Comparison of ENCODE assay signal across 35 cellular contexts in genomic region chr19:27890206-27890605, GRCh38.
"Had no signal": no experiment of that assay in that cellular context is flagged by ENCODE, and none has a peak within 500 bp of the region (broad histone marks: within the 10 kb centered on the region; RNA-seq: fewer than 3 reads in every experiment).

No MANE protein-coding gene starts in this region.

- H3K27me3 Mint-ChIP-seq: activated B cell treated with CpG ODN at 0.5 μM for 24 hours; activated CD4-positive, alpha-beta memory T cell treated with anti-CD3 and anti-CD28 coated beads, Interleukin-2, amount 10 ng/mL, durations not matched to agents 7 days and 5 days; activated CD4-positive, alpha-beta T cell treated with anti-CD3 and anti-CD28 coated beads, Interleukin-2, amount 10 ng/mL, durations not matched to agents 24 days and 14 days; activated CD8-positive, alpha-beta memory T cell treated with anti-CD3 and anti-CD28 coated beads, Interleukin-2, amount 10 ng/mL, durations not matched to agents 7 days and 5 days; activated naive CD4-positive, alpha-beta T cell treated with anti-CD3 and anti-CD28 coated beads, Interleukin-2, amount 10 ng/mL, durations not matched to agents 7 days and 5 days; activated naive CD4-positive, alpha-beta T cell treated with anti-CD3 and anti-CD28 coated beads, Interleukin-2, amount 50 U/mL, for 24 hours; activated naive CD8-positive, alpha-beta T cell; activated naive CD8-positive, alpha-beta T cell treated with anti-CD3 and anti-CD28 coated beads, Interleukin-2, amount 10 ng/mL, durations not matched to agents 7 days and 5 days; activated naive CD8-positive, alpha-beta T cell treated with anti-CD3 and anti-CD28 coated beads, Interleukin-2, amount 50 U/mL, for 24 hours; activated T-cell treated with anti-CD3 and anti-CD28 coated beads, Interleukin-2, amount 50 U/mL, for 24 hours; central memory CD8-positive, alpha-beta T cell had no signal

- H3K36me3 Mint-ChIP-seq: activated CD8-positive, alpha-beta memory T cell treated with anti-CD3 and anti-CD28 coated beads, Interleukin-2, amount 10 ng/mL, durations not matched to agents 7 days and 5 days; activated naive CD4-positive, alpha-beta T cell treated with anti-CD3 and anti-CD28 coated beads, Interleukin-2, amount 10 ng/mL, durations not matched to agents 7 days and 5 days; activated naive CD4-positive, alpha-beta T cell treated with anti-CD3 and anti-CD28 coated beads, Interleukin-2, amount 50 U/mL, for 24 hours; activated naive CD8-positive, alpha-beta T cell; activated naive CD8-positive, alpha-beta T cell treated with anti-CD3 and anti-CD28 coated beads, Interleukin-2, amount 10 ng/mL, durations not matched to agents 7 days and 5 days; brain had no signal

- H3K27ac ChIP-seq: ascending aorta, cardiac muscle cell, VCaP had no signal

- H3K36me3 ChIP-seq: ascending aorta, cardiac muscle cell had no signal

- H3K9me3 ChIP-seq: ascending aorta had no signal

- H3K27ac Mint-ChIP-seq: activated B cell treated with CpG ODN at 0.5 μM for 24 hours; activated CD4-positive, alpha-beta memory T cell treated with anti-CD3 and anti-CD28 coated beads, Interleukin-2, amount 10 ng/mL, durations not matched to agents 7 days and 5 days; activated CD4-positive, alpha-beta T cell treated with anti-CD3 and anti-CD28 coated beads, Interleukin-2, amount 10 ng/mL, durations not matched to agents 24 days and 14 days; activated CD8-positive, alpha-beta memory T cell treated with anti-CD3 and anti-CD28 coated beads, Interleukin-2, amount 10 ng/mL, durations not matched to agents 7 days and 5 days; activated CD8-positive, alpha-beta T cell treated with anti-CD3 and anti-CD28 coated beads, Interleukin-2, amount 10 ng/mL, durations not matched to agents 7 days and 5 days; activated naive CD4-positive, alpha-beta T cell treated with anti-CD3 and anti-CD28 coated beads, Interleukin-2, amount 10 ng/mL, durations not matched to agents 7 days and 5 days; activated naive CD4-positive, alpha-beta T cell treated with anti-CD3 and anti-CD28 coated beads, Interleukin-2, amount 50 U/mL, for 24 hours; activated naive CD8-positive, alpha-beta T cell; activated naive CD8-positive, alpha-beta T cell treated with anti-CD3 and anti-CD28 coated beads, Interleukin-2, amount 10 ng/mL, durations not matched to agents 7 days and 5 days; activated naive CD8-positive, alpha-beta T cell treated with anti-CD3 and anti-CD28 coated beads, Interleukin-2, amount 50 U/mL, for 24 hours; activated T-cell treated with anti-CD3 and anti-CD28 coated beads, Interleukin-2, amount 50 U/mL, for 24 hours; activated T-helper 2 cell treated with anti-CD3 and anti-CD28 coated beads, Interferon-gamma antibody, Interleukin-2, Interleukin-4, amounts not matched to agents 10 μg/mL and 5 μg/mL and 100 μg/mL, durations not matched to agents 14 hours and 24 hours and 36 hours; brain; T-helper 1 cell treated with Interleukin-12 subunit alpha and Interleukin-12 subunit beta and Interleukin-4 antibody, amounts not matched to agents 30 μg/mL and 1 μg/mL, for 36 hours; T-helper 2 cell treated with Interferon-gamma antibody and Interleukin-4, amounts not matched to agents 5 μg/mL and 100 μg/mL, for 36 hours had no signal

- DNase-seq: activated B cell treated with CpG ODN at 0.5 μM for 24 hours; activated CD4-positive, alpha-beta memory T cell treated with anti-CD3 and anti-CD28 coated beads, Interleukin-2, amount 10 ng/mL, durations not matched to agents 7 days and 5 days; activated CD4-positive, alpha-beta T cell treated with anti-CD3 and anti-CD28 coated beads for 4 hours; activated CD4-positive, alpha-beta T cell treated with anti-CD3 and anti-CD28 coated beads, Interleukin-2, amount 10 ng/mL, durations not matched to agents 24 days and 14 days; activated CD4-positive, alpha-beta T cell treated with anti-CD3 and anti-CD28 coated beads, Interleukin-2, amount 50 U/mL, for 48 hours; activated CD4-positive, CD25-positive, alpha-beta regulatory T cell treated with anti-CD3 and anti-CD28 coated beads, Interleukin-2, amount 50 U/mL, for 72 hours; activated CD8-positive, alpha-beta memory T cell treated with anti-CD3 and anti-CD28 coated beads for 24 hours; activated CD8-positive, alpha-beta memory T cell treated with anti-CD3 and anti-CD28 coated beads, Interleukin-2, amount 10 ng/mL, durations not matched to agents 7 days and 5 days; activated CD8-positive, alpha-beta memory T cell treated with anti-CD3 and anti-CD28 coated beads, Interleukin-2, amount 50 U/mL, for 48 hours; activated CD8-positive, alpha-beta T cell treated with anti-CD3 and anti-CD28 coated beads, Interleukin-2, amount 10 ng/mL, durations not matched to agents 7 days and 5 days; activated effector memory CD4-positive, alpha-beta T cell treated with Interleukin-2 at 50 U/mL for 16 hours; activated gamma-delta T cell; activated naive CD4-positive, alpha-beta T cell treated with anti-CD3 and anti-CD28 coated beads, Interleukin-2, amount 10 ng/mL, durations not matched to agents 7 days and 5 days; activated naive CD4-positive, alpha-beta T cell treated with Interleukin-2 at 50 U/mL for 16 hours; activated naive CD8-positive, alpha-beta T cell treated with anti-CD3 and anti-CD28 coated beads, Interleukin-2, amount 10 ng/mL, durations not matched to agents 7 days and 5 days; activated naive CD8-positive, alpha-beta T cell treated with anti-CD3 and anti-CD28 coated beads, Interleukin-2, amount 50 U/mL, for 24 hours; activated T-cell treated with anti-CD3 and anti-CD28 coated beads, Interleukin-2, amount 50 U/mL, for 24 hours; activated T-cell treated with anti-CD3 and anti-CD28 coated beads, Interleukin-2, amount 50 U/mL, for 48 hours; amygdala; anterior cingulate cortex; caudate nucleus; cerebellar nuclear complex; T-helper 1 cell; T-helper 2 cell; T-helper 9 cell had no signal

- H3K4me1 Mint-ChIP-seq: activated B cell treated with CpG ODN at 0.5 μM for 24 hours; activated CD4-positive, alpha-beta memory T cell treated with anti-CD3 and anti-CD28 coated beads, Interleukin-2, amount 10 ng/mL, durations not matched to agents 7 days and 5 days; activated CD4-positive, alpha-beta T cell treated with anti-CD3 and anti-CD28 coated beads, Interleukin-2, amount 10 ng/mL, durations not matched to agents 24 days and 14 days; activated CD8-positive, alpha-beta memory T cell treated with anti-CD3 and anti-CD28 coated beads, Interleukin-2, amount 10 ng/mL, durations not matched to agents 7 days and 5 days; activated naive CD4-positive, alpha-beta T cell treated with anti-CD3 and anti-CD28 coated beads, Interleukin-2, amount 10 ng/mL, durations not matched to agents 7 days and 5 days; activated naive CD4-positive, alpha-beta T cell treated with anti-CD3 and anti-CD28 coated beads, Interleukin-2, amount 50 U/mL, for 24 hours; activated naive CD8-positive, alpha-beta T cell treated with anti-CD3 and anti-CD28 coated beads, Interleukin-2, amount 10 ng/mL, durations not matched to agents 7 days and 5 days; activated naive CD8-positive, alpha-beta T cell treated with anti-CD3 and anti-CD28 coated beads, Interleukin-2, amount 50 U/mL, for 24 hours; brain; central memory CD8-positive, alpha-beta T cell had no signal

- ATAC-seq: activated CD8-positive, alpha-beta memory T cell treated with anti-CD3 and anti-CD28 coated beads, Interleukin-2, amount 10 ng/mL, durations not matched to agents 7 days and 5 days; activated CD8-positive, alpha-beta T cell treated with anti-CD3 and anti-CD28 coated beads, Interleukin-2, amount 10 ng/mL, durations not matched to agents 7 days and 5 days; activated naive CD8-positive, alpha-beta T cell treated with anti-CD3 and anti-CD28 coated beads, Interleukin-2, amount 50 U/mL, for 24 hours had no signal

- H3K4me3 Mint-ChIP-seq: activated B cell treated with CpG ODN at 0.5 μM for 24 hours; activated CD4-positive, alpha-beta memory T cell treated with anti-CD3 and anti-CD28 coated beads, Interleukin-2, amount 10 ng/mL, durations not matched to agents 7 days and 5 days; activated CD4-positive, alpha-beta T cell treated with anti-CD3 and anti-CD28 coated beads, Interleukin-2, amount 10 ng/mL, durations not matched to agents 24 days and 14 days; activated CD8-positive, alpha-beta memory T cell treated with anti-CD3 and anti-CD28 coated beads, Interleukin-2, amount 10 ng/mL, durations not matched to agents 7 days and 5 days; activated CD8-positive, alpha-beta T cell treated with anti-CD3 and anti-CD28 coated beads, Interleukin-2, amount 10 ng/mL, durations not matched to agents 7 days and 5 days; activated naive CD4-positive, alpha-beta T cell treated with anti-CD3 and anti-CD28 coated beads, Interleukin-2, amount 10 ng/mL, durations not matched to agents 7 days and 5 days; activated naive CD4-positive, alpha-beta T cell treated with anti-CD3 and anti-CD28 coated beads, Interleukin-2, amount 50 U/mL, for 24 hours; activated naive CD8-positive, alpha-beta T cell; activated naive CD8-positive, alpha-beta T cell treated with anti-CD3 and anti-CD28 coated beads, Interleukin-2, amount 10 ng/mL, durations not matched to agents 7 days and 5 days; activated naive CD8-positive, alpha-beta T cell treated with anti-CD3 and anti-CD28 coated beads, Interleukin-2, amount 50 U/mL, for 24 hours; activated T-cell treated with anti-CD3 and anti-CD28 coated beads, Interleukin-2, amount 50 U/mL, for 24 hours; brain; central memory CD8-positive, alpha-beta T cell; T-helper 1 cell treated with Interleukin-12 subunit alpha and Interleukin-12 subunit beta and Interleukin-4 antibody, amounts not matched to agents 30 μg/mL and 1 μg/mL, for 36 hours; T-helper 2 cell treated with Interferon-gamma antibody and Interleukin-4, amounts not matched to agents 5 μg/mL and 100 μg/mL, for 36 hours had no signal

- H3K4me3 ChIP-seq: ascending aorta, cardiac muscle cell had no signal

- H3K27me3 ChIP-seq: ascending aorta, cardiac muscle cell had no signal

- H3K4me1 ChIP-seq: ascending aorta had no signal
